Comparison of ENCODE assay signal across 9 cellular contexts in genomic region chr6:16747232-16748027, GRCh38. TPM values are rescaled to one million over a fixed set of nuclear protein-coding genes. Genes with fewer than 3 reads are reported as not detected.
DNase-seq lines count a peak whose midpoint lies in the region; TF ChIP-seq lines count a peak whose summit lies in the region.
"Had no signal": no experiment of that assay in that cellular context is flagged by ENCODE, and none has a peak within 500 bp of the region (broad histone marks: within the 10 kb centered on the region; RNA-seq: fewer than 3 reads in every experiment).

No MANE protein-coding gene starts in this region.

- H3K27me3 ChIP-seq in liver (ENCODE audit: control insufficient read depth in 4 of 4, insufficient read depth in 4 of 4, low read length in 3 of 4), result no peaks in the 10 kb centered on the region
- H3K27me3 ChIP-seq in effector memory CD4-positive, alpha-beta T cell (replicated peaks; ENCODE audit: control insufficient read depth, insufficient read depth, low read length, poor library complexity, severe bottlenecking), result no peaks in the 10 kb centered on the region

- H3K9ac ChIP-seq in liver (ENCODE audit: low read depth in 1 of 2, low read length in 2 of 2), result no peak overlapping the region

- WGBS in liver, result 52% methylated on average over 13 of the region's 13 CpGs

- peak; percentile 71 for DNase-seq in A172 (ENCODE audit: low spot score)
- peak; percentile 78 for DNase-seq in LHCN-M2 (ENCODE audit: low read depth)
- no peak for DNase-seq in coronary artery (ENCODE audit: low spot score)
- DNase-seq in effector memory CD4-positive, alpha-beta T cell, result no peak
- DNase-seq in iPS-NIHi7 (ENCODE audit: extremely low spot score), result no peak
- DNase-seq in stimulated activated CD8-positive, alpha-beta memory T cell treated with anti-CD3 and anti-CD28 coated beads, Interleukin-4, amount 100 ng/mL, for 48 hours, result no peak
- DNase-seq in cortex of kidney (lab: John Stamatoyannopoulos, UW), result no peak
- DNase-seq: activated naive CD4-positive, alpha-beta T cell treated with anti-CD3 and anti-CD28 coated beads for 36 hours had no signal

- peak overlapping the region; percentile 16 to 61 for H3K27ac ChIP-seq in coronary artery
- peak overlapping the region; percentile 44 to 63 for H3K27ac ChIP-seq in liver (ENCODE audit: low read depth in 1 of 2, low read length in 2 of 2)
- no peak overlapping the region for H3K27ac ChIP-seq in effector memory CD4-positive, alpha-beta T cell (ENCODE audit: insufficient read depth, low read length, poor library complexity, severe bottlenecking)

- TF ChIP-seq CTCF in coronary artery (IDR thresholded peaks at IDR 0.05) (no peak), liver (IDR thresholded peaks at IDR 0.05; ENCODE audit: low read depth, low read length, missing input control) (no peak)

- H3K9me3 ChIP-seq in liver (ENCODE audit: control insufficient read depth in 4 of 4, low read length in 3 of 4), result no peaks in the 10 kb centered on the region
- H3K9me3 ChIP-seq in effector memory CD4-positive, alpha-beta T cell (ENCODE audit: control insufficient read depth, low read length), result no peaks in the 10 kb centered on the region

- H3K4me3 ChIP-seq in coronary artery (peak overlapping the region; percentile 21), liver (ENCODE audit: low read depth in 1 of 3, low read length in 3 of 3) (no peak overlapping the region)
- H3K4me3 ChIP-seq in effector memory CD4-positive, alpha-beta T cell (ENCODE audit: insufficient read depth, low read depth, low read length, poor library complexity, severe bottlenecking), result no peak overlapping the region

- TF ChIP-seq RAD21 in liver (IDR thresholded peaks at IDR 0.05), result no peak

- H3K36me3 ChIP-seq in liver (ENCODE audit: control insufficient read depth in 4 of 4, insufficient read depth in 3 of 4, low read depth in 1 of 4, low read length in 3 of 4), result peaks cover 0 to 7% (median 3%) of the 10 kb centered on the region in 4 donors
- peaks cover 8% of the 10 kb centered on the region for H3K36me3 ChIP-seq in effector memory CD4-positive, alpha-beta T cell (ENCODE audit: control insufficient read depth, insufficient read depth, low read length)

- peaks cover 7 to 33% (median 22%) of the 10 kb centered on the region in 4 donors for H3K4me1 ChIP-seq in liver (ENCODE audit: control insufficient read depth in 4 of 4, insufficient read depth in 4 of 4, low read length in 3 of 4)
- H3K4me1 ChIP-seq in effector memory CD4-positive, alpha-beta T cell (ENCODE audit: control insufficient read depth, insufficient read depth, low read length, poor library complexity, severe bottlenecking), result no peaks in the 10 kb centered on the region

TF ChIP-seq in liver, 16 proteins besides CTCF, POLR2A, EP300 and RAD21:
- TF ChIP-seq EGR1 (IDR thresholded peaks at IDR 0.05; ENCODE audit: low read depth in 2 of 2) (no peak), RXRA (IDR thresholded peaks at IDR 0.05) (peak in 1 of 2 donors; percentile 23), HNF4G (IDR thresholded peaks at IDR 0.05) (no peak), MAX (IDR thresholded peaks at IDR 0.05) (no peak)

RNA-seq across cellular contexts. Expression of gene ATXN1, which starts 13.8 kb away (rescaled TPM):
- total RNA-seq in A172 (2014; rRNA removed; shearing (Covaris generic)), result 11.4 and 12.4 TPM in 2 replicates
- total RNA-seq in LHCN-M2 (2014; rRNA removed), result 8.2 and 9.9 TPM in 2 replicates
- 5.8 TPM for polyA plus RNA-seq in LHCN-M2 (2012)
- total RNA-seq in liver, result 10 to 100 TPM in 1 of 2 donors, 1 to 10 TPM in 1; 8.8 to 29.7 TPM
- 1 to 10 TPM; 4.3 to 7.5 TPM for polyA plus RNA-seq in liver

Comparison
In these comparisons a context has a peak if more than half of its experiments do, and no peak if none do; other contexts are left out.
1. DNase-seq: peak in A172 (single experiment) and LHCN-M2 (single experiment); none in coronary artery (single experiment), effector memory CD4-positive, alpha-beta T cell (0 of 3), iPS-NIHi7 (single experiment), stimulated activated CD8-positive, alpha-beta memory T cell treated with anti-CD3 and anti-CD28 coated beads, Interleukin-4, amount 100 ng/mL, for 48 hours (single experiment) and cortex of kidney (single experiment).